In genomic region chr16:28531777-28532744, GRCh38 we compare ENCODE assay signal across 11 cellular contexts. TPM values are rescaled to one million over a fixed set of nuclear protein-coding genes. Genes with fewer than 3 reads are reported as not detected.
DNase-seq lines count a peak whose midpoint lies in the region; ATAC-seq and TF ChIP-seq lines count a peak whose summit lies in the region.
"Had no signal": no experiment of that assay in that cellular context is flagged by ENCODE, and none has a peak within 500 bp of the region (broad histone marks: within the 10 kb centered on the region; RNA-seq: fewer than 3 reads in every experiment).

No MANE protein-coding gene starts in this region.

- H3K27ac Mint-ChIP-seq in CD4-positive, alpha-beta T cell: peak overlapping the region; percentile 33
- H3K27ac Mint-ChIP-seq: activated T-helper 2 cell treated with anti-CD3 and anti-CD28 coated beads, Interferon-gamma antibody, Interleukin-2, Interleukin-4, amounts not matched to agents 10 μg/mL and 5 μg/mL and 100 μg/mL, durations not matched to agents 14 hours and 24 hours and 36 hours had no signal

- peak overlapping the region; percentile 45 for H3K4me3 Mint-ChIP-seq in CD4-positive, alpha-beta T cell
- H3K4me3 Mint-ChIP-seq: neural crest cell had no signal

- H3K27me3 ChIP-seq in CD4-positive, alpha-beta T cell (ENCODE audit: control insufficient read depth, insufficient read depth, low read length): no peaks in the 10 kb centered on the region
- H3K27me3 ChIP-seq in PC-9 (ENCODE audit: insufficient read depth, low read depth) (no peaks in the 10 kb centered on the region), cardiac muscle cell (no peaks in the 10 kb centered on the region), trophoblast cell (ENCODE audit: insufficient read depth, low read length) (no peaks in the 10 kb centered on the region)

- no peaks in the 10 kb centered on the region for H3K9me3 ChIP-seq in CD4-positive, alpha-beta T cell (ENCODE audit: control insufficient read depth, low read length)
- H3K9me3 ChIP-seq in PC-9 (ENCODE audit: insufficient read depth, low read depth) (no peaks in the 10 kb centered on the region), cardiac muscle cell (ENCODE audit: low read depth) (no peaks in the 10 kb centered on the region), trophoblast cell (ENCODE audit: insufficient read depth, low read depth, low read length) (peaks cover 4% of the 10 kb centered on the region)

- DNase-seq in CD4-positive, alpha-beta T cell: no peak
- DNase-seq in PC-9: peak; percentile 53 to 76
- peak; percentile 47 to 56 for DNase-seq in cardiac muscle cell (ENCODE audit: low read depth in 1 of 2, low spot score in 1 of 2)
- peak; percentile 70 to 83 for DNase-seq in trophoblast cell
- DNase-seq in dedifferentiated amniotic fluid mesenchymal stem cell (ENCODE audit: extremely low spot score): no peak
- no peak for DNase-seq in glomerular visceral epithelial cell (ENCODE audit: extremely low spot score)
- no peak for DNase-seq in activated T-cell treated with anti-CD3 and anti-CD28 coated beads for 4 hours
- no peak for DNase-seq in NCI-H82 treated with DMSO at 0.1 percent for 48 hours (lab: John Stamatoyannopoulos, UW; ENCODE audit: unreplicated experiment)

- POLR2A ChIA-PET in CD4-positive, alpha-beta T cell (lab: Charles Lee): interaction anchor here (4.0 kb wide), 1 partner anchor 39 kb away, joined by 69 read pairs; the partner anchor contains the start of genes APOBR and CLN3
- POLR2A ChIA-PET in PC-9 (lab: Charles Lee; ENCODE audit: unreplicated experiment): no interaction called here

- H4K20me1 ChIP-seq in PC-9 (ENCODE audit: insufficient read depth): no peaks in the 10 kb centered on the region

- H3K4ac ChIP-seq in trophoblast cell (ENCODE audit: low read depth, low read length): no peak overlapping the region

- no peak overlapping the region for H2AFZ ChIP-seq in PC-9
- no peak overlapping the region for H2AFZ ChIP-seq in trophoblast cell (ENCODE audit: insufficient read depth, low read length, poor library complexity)

- peak overlapping the region; percentile 13 for H4K91ac ChIP-seq in trophoblast cell (ENCODE audit: low read depth, low read length)

- H3K4me1 ChIP-seq in PC-9 (replicated peaks; ENCODE audit: insufficient read depth): peaks cover 36% of the 10 kb centered on the region
- no peaks in the 10 kb centered on the region for H3K4me1 ChIP-seq in cardiac muscle cell (ENCODE audit: low read depth)
- H3K4me1 ChIP-seq in trophoblast cell (ENCODE audit: control insufficient read depth in 1 of 2, insufficient read depth in 2 of 2, low read length in 2 of 2): peaks cover 13 to 21% of the 10 kb centered on the region in 2 experiments

- H3K27me3 Mint-ChIP-seq in CD4-positive, alpha-beta T cell: no peaks in the 10 kb centered on the region

- H3K4me2 ChIP-seq in PC-9 (no peak overlapping the region), trophoblast cell (ENCODE audit: low read length) (no peak overlapping the region)

- no peak overlapping the region for H3K14ac ChIP-seq in trophoblast cell (ENCODE audit: low read length)

- H3K4me3 ChIP-seq in PC-9 (no peak overlapping the region), cardiac muscle cell (no peak overlapping the region), trophoblast cell (ENCODE audit: low read depth, low read length) (no peak overlapping the region)

- peaks cover 42% of the 10 kb centered on the region for H3K4me1 Mint-ChIP-seq in CD4-positive, alpha-beta T cell (ENCODE audit: low read depth)
- H3K4me1 Mint-ChIP-seq: neural crest cell had no signal

- H3F3A ChIP-seq in PC-9 (ENCODE audit: insufficient read depth, low read depth): peaks cover 27% of the 10 kb centered on the region; the same call in 1 of the 2 replicates

- no peak for TF ChIP-seq CTCF in CD4-positive, alpha-beta T cell (IDR thresholded peaks at IDR 0.05)
- no peak for TF ChIP-seq CTCF in PC-9 (conservative IDR thresholded peaks at IDR 0.05)
- no peak for TF ChIP-seq CTCF in cardiac muscle cell (IDR thresholded peaks at IDR 0.05; ENCODE audit: low read depth, low read length)

- no TSS peak for BruUV-seq in PC-9 (replicated peaks; lab: Mats Ljungman, UMichigan)

- H3K27ac ChIP-seq in CD4-positive, alpha-beta T cell (ENCODE audit: low read depth, low read length): no peak overlapping the region
- H3K27ac ChIP-seq in PC-9: no peak overlapping the region
- H3K27ac ChIP-seq in cardiac muscle cell: no peak overlapping the region
- peak overlapping the region; percentile 45 for H3K27ac ChIP-seq in trophoblast cell (ENCODE audit: low read depth, low read length)

- H3K9me2 ChIP-seq in PC-9 (ENCODE audit: insufficient read depth): no peaks in the 10 kb centered on the region

- H3K36me3 ChIP-seq in PC-9 (ENCODE audit: low read depth) (no peaks in the 10 kb centered on the region), cardiac muscle cell (no peaks in the 10 kb centered on the region), trophoblast cell (ENCODE audit: control insufficient read depth in 1 of 2, insufficient read depth in 2 of 2, low read length in 2 of 2) (no peaks in the 10 kb centered on the region)

- ATAC-seq in CD4-positive, alpha-beta T cell (ENCODE audit: poor library complexity): no peak

- H2BK120ac ChIP-seq in trophoblast cell (ENCODE audit: insufficient read depth, low read length, poor library complexity): no peak overlapping the region

- H4K8ac ChIP-seq in trophoblast cell (ENCODE audit: low read depth, low read length): peak overlapping the region; percentile 22

- WGBS in trophoblast cell (ENCODE audit: extremely low coverage, insufficient coverage, insufficient read length): no CpG with 5 or more reads among the region's 9 CpGs

- intact Hi-C loops in CD4-positive, alpha-beta T cell (cut with DNase I, micrococcal nuclease): loop anchor here in 1 of 2 experiments (2.0 to 5.0 kb wide), 2 partner anchors 19 to 35 kb away; no protein-coding TSS in a partner anchor
- intact Hi-C loops in PC-9 (cut with micrococcal nuclease; ENCODE audit: unreplicated experiment): no loop called here

- H3K79me2 ChIP-seq in PC-9 (ENCODE audit: low read depth) (no peaks in the 10 kb centered on the region), trophoblast cell (ENCODE audit: control insufficient read depth, insufficient read depth, low read length, poor library complexity) (peaks cover 2% of the 10 kb centered on the region)

- H2AK5ac ChIP-seq in trophoblast cell (ENCODE audit: low read length): no peak overlapping the region

- H2BK12ac ChIP-seq in trophoblast cell (ENCODE audit: low read length): no peak overlapping the region

- no peak overlapping the region for H2BK5ac ChIP-seq in trophoblast cell (ENCODE audit: low read depth, low read length, poor library complexity)

- no peak overlapping the region for H3K9ac ChIP-seq in trophoblast cell (ENCODE audit: low read length)

- no peak overlapping the region for H3K23ac ChIP-seq in trophoblast cell (ENCODE audit: low read length)

- CTCF ChIA-PET in CD4-positive, alpha-beta T cell (lab: Charles Lee): interaction anchor here (0.6 kb wide), 1 partner anchor 16 kb away, joined by 3 read pairs; no protein-coding TSS in a partner anchor
- CTCF ChIA-PET in PC-9 (lab: Charles Lee): interaction anchor here (0.5 kb wide), 1 partner anchor 65 kb away, joined by 4 read pairs; the partner anchor contains the start of gene SULT1A2

- H3K18ac ChIP-seq in trophoblast cell (ENCODE audit: low read length): no peak overlapping the region

- H4K12ac ChIP-seq in trophoblast cell (ENCODE audit: low read depth, low read length): no peak overlapping the region

- peaks cover 2% of the 10 kb centered on the region for H3K9me3 Mint-ChIP-seq in CD4-positive, alpha-beta T cell
- H3K9me3 Mint-ChIP-seq: activated T-helper 2 cell treated with anti-CD3 and anti-CD28 coated beads, Interferon-gamma antibody, Interleukin-2, Interleukin-4, amounts not matched to agents 10 μg/mL and 5 μg/mL and 100 μg/mL, durations not matched to agents 14 hours and 24 hours and 36 hours; neural crest cell had no signal

- H3K79me1 ChIP-seq in trophoblast cell (ENCODE audit: low read length): peaks cover 18% of the 10 kb centered on the region

- H3K36me3 Mint-ChIP-seq in CD4-positive, alpha-beta T cell (ENCODE audit: low read depth): no peaks in the 10 kb centered on the region

RNA-seq across cellular contexts. Expression of gene NUPR1, which starts 6.7 kb away (rescaled TPM):
- total RNA-seq in CD4-positive, alpha-beta T cell: not detected
- total RNA-seq in PC-9 (2021) (17.3 and 21.3 TPM in 2 replicates), cardiac muscle cell (not detected in 2 replicates)
- not detected in 2 replicates for polyA plus RNA-seq in cardiac muscle cell
- 36.2 and 40.7 TPM in 2 replicates for polyA plus RNA-seq in trophoblast cell (2013)
- total RNA-seq: activated T-helper 2 cell treated with anti-CD3 and anti-CD28 coated beads, Interferon-gamma antibody, Interleukin-2, Interleukin-4, amounts not matched to agents 10 μg/mL and 5 μg/mL and 100 μg/mL, durations not matched to agents 14 hours and 24 hours and 36 hours; epithelial cell of proximal tubule; neural crest cell had no signal

RNA-seq across cellular contexts. Expression of gene SGF29, which starts 21.7 kb away (rescaled TPM):
- 10 to 100 TPM; 38.9 to 40.3 TPM for total RNA-seq in CD4-positive, alpha-beta T cell
- 45.3 and 51.1 TPM in 2 replicates for total RNA-seq in PC-9 (2021)
- 23.8 and 28.8 TPM in 2 replicates for total RNA-seq in cardiac muscle cell
- polyA plus RNA-seq in cardiac muscle cell: 21.7 and 27.9 TPM in 2 replicates
- polyA plus RNA-seq in trophoblast cell (2013): 15.3 and 15.9 TPM in 2 replicates

RNA-seq across cellular contexts. Expression of gene IL27, which starts 25.4 kb away (rescaled TPM):
- total RNA-seq in CD4-positive, alpha-beta T cell: not detected
- total RNA-seq in PC-9 (2021) (not detected in 2 replicates), cardiac muscle cell (not detected in 2 replicates)
- not detected in 2 replicates for polyA plus RNA-seq in cardiac muscle cell
- 0.41 and 0.61 TPM in 2 replicates for polyA plus RNA-seq in trophoblast cell (2013)
- total RNA-seq: activated T-helper 2 cell treated with anti-CD3 and anti-CD28 coated beads, Interferon-gamma antibody, Interleukin-2, Interleukin-4, amounts not matched to agents 10 μg/mL and 5 μg/mL and 100 μg/mL, durations not matched to agents 14 hours and 24 hours and 36 hours; epithelial cell of proximal tubule; neural crest cell had no signal

RNA-seq across cellular contexts. Expression of gene APOBR, which starts 37.6 kb away (rescaled TPM):
- total RNA-seq in CD4-positive, alpha-beta T cell: 1 to 10 TPM; 5.6 to 6.1 TPM
- total RNA-seq in PC-9 (2021): 2.4 and 2.5 TPM in 2 replicates
- 0.39 TPM in 1 of 2 replicates, not detected in the other for total RNA-seq in cardiac muscle cell
- not detected in 2 replicates for polyA plus RNA-seq in cardiac muscle cell
- polyA plus RNA-seq in trophoblast cell (2013): 1.4 and 1.5 TPM in 2 replicates
- total RNA-seq: epithelial cell of proximal tubule had no signal

RNA-seq across cellular contexts. Expression of gene CLN3, which starts 40.2 kb away (rescaled TPM):
- 10 to 100 TPM; 42.7 to 46.3 TPM for total RNA-seq in CD4-positive, alpha-beta T cell
- total RNA-seq in PC-9 (2021) (59.1 and 70.3 TPM in 2 replicates), cardiac muscle cell (25.2 and 29.3 TPM in 2 replicates)
- polyA plus RNA-seq in cardiac muscle cell: 29.6 and 39.2 TPM in 2 replicates
- 40.6 and 43.8 TPM in 2 replicates for polyA plus RNA-seq in trophoblast cell (2013)

Comparison
In these comparisons a context has a peak if more than half of its experiments do, and no peak if none do; other contexts are left out.
1. DNase-seq: peak in PC-9 (2 of 2), cardiac muscle cell (2 of 2) and trophoblast cell (2 of 2); none in CD4-positive, alpha-beta T cell (0 of 10), dedifferentiated amniotic fluid mesenchymal stem cell (single experiment), glomerular visceral epithelial cell (single experiment), activated T-cell treated with anti-CD3 and anti-CD28 coated beads for 4 hours (single experiment) and NCI-H82 treated with DMSO at 0.1 percent for 48 hours (single experiment).
2. RNA of gene NUPR1, which starts 6.7 kb away (total RNA-seq): 17.3 to 21.3 TPM in PC-9; not detected in CD4-positive, alpha-beta T cell and not detected in cardiac muscle cell; every median in the first group is over 10 times any median in the second.